Comparison of ENCODE assay signal across 21 cellular contexts in the genomic region with DNA sequence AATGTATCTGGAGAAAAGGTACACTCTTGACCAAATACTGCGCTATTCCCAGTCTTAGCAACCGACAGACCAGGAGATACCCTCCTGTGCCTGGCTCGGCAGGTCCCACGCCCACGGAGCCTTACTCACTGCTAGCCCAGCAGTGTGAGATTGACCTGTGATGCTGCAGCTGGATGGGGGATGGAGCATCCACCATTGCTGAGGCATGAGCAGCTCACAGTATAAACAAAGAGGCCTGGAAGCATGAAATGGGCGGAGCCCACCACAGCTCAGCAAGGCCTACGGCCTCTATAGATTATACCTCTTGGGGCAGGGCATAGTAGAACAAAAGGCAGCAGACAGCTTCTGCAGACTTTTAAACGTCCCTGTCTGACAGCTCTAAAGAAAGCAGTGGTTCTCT.
A peak's percentile ranks its signal among the peaks of the same experiment; 100 is the strongest.
DNase-seq lines count a peak whose midpoint lies in the region; FAIRE-seq and TF ChIP-seq lines count a peak whose summit lies in the region.
"Had no signal": no experiment of that assay in that cellular context is flagged by ENCODE, and none has a peak within 500 bp of the region (broad histone marks: within the 10 kb centered on the region; RNA-seq: fewer than 3 reads in every experiment).

No MANE protein-coding gene starts in this region.

- CTCF ChIA-PET in MCF 10A (lab: Yijun Ruan, JAX) (interaction anchor here (1.2 kb wide), 1 partner anchor 596 kb away, joined by 3 read pairs; no protein-coding TSS in a partner anchor), Caco-2 (lab: Charles Lee) (no interaction called here)

- H3K36me3 Mint-ChIP-seq in MCF 10A (ENCODE audit: insufficient read depth, unreplicated experiment) (no peaks in the 10 kb centered on the region), Caco-2 (ENCODE audit: insufficient read depth, unreplicated experiment) (no peaks in the 10 kb centered on the region)
- no peaks in the 10 kb centered on the region for H3K36me3 Mint-ChIP-seq in activated CD4-positive, alpha-beta T cell treated with anti-CD3 and anti-CD28 coated beads, Interleukin-2, amount 10 ng/mL, durations not matched to agents 24 days and 14 days (ENCODE audit: low read depth)
- H3K36me3 Mint-ChIP-seq: CD4-positive, CD25-positive, alpha-beta regulatory T cell; T-cell had no signal

- H3K27ac Mint-ChIP-seq in MCF 10A (ENCODE audit: low read depth, unreplicated experiment) (no peak overlapping the region), Caco-2 (ENCODE audit: unreplicated experiment) (no peak overlapping the region)
- H3K27ac Mint-ChIP-seq in activated CD4-positive, alpha-beta T cell treated with anti-CD3 and anti-CD28 coated beads, Interleukin-2, amount 10 ng/mL, durations not matched to agents 24 days and 14 days, result no peak overlapping the region
- H3K27ac Mint-ChIP-seq: CD4-positive, CD25-positive, alpha-beta regulatory T cell; T-cell had no signal

- POLR2A ChIA-PET in MCF 10A (lab: Yijun Ruan, JAX), result interaction anchor here (1.2 kb wide), 1 partner anchor 28 kb away, joined by 3 read pairs; no protein-coding TSS in a partner anchor
- POLR2A ChIA-PET in Caco-2 (lab: Charles Lee), result no interaction called here

- DNase-seq in NCI-H748 (lab: John Stamatoyannopoulos, UW; ENCODE audit: unreplicated experiment) (peak; percentile 32), NCI-H748 treated with DMSO at 0.1 percent for 48 hours (lab: John Stamatoyannopoulos, UW) (no peak), amniotic epithelial cell (ENCODE audit: low read depth) (peak; percentile 13), foreskin fibroblast (peak; percentile 3 to 41), MCF 10A (ENCODE audit: unreplicated experiment) (no peak), GM12891 (ENCODE audit: insufficient read length, low spot score) (no peak), Caco-2 (no peak)
- DNase-seq in activated CD4-positive, alpha-beta T cell treated with anti-CD3 and anti-CD28 coated beads, Interleukin-2, amount 10 ng/mL, durations not matched to agents 24 days and 14 days, result no peak
- DNase-seq: AML-193; CD4-positive, CD25-positive, alpha-beta regulatory T cell; DND-41; H7; NCI-H1092 treated with DMSO at 0.1 percent for 48 hours; NCI-H1930; NCI-H2171 treated with DMSO at 0.1 percent for 48 hours; NCI-H524; OCI-M1; T-cell had no signal

- intact Hi-C loops in MCF 10A (cut with micrococcal nuclease), result no loop called here
- intact Hi-C loops in Caco-2 (cut with micrococcal nuclease; ENCODE audit: unreplicated experiment), result no loop called here
- intact Hi-C loops in activated CD4-positive, alpha-beta T cell treated with anti-CD3 and anti-CD28 coated beads, Interleukin-2, amount 10 ng/mL, durations not matched to agents 24 days and 14 days (cut with micrococcal nuclease), result no loop called here

- TF ChIP-seq POLR2A in GM12891 (IDR thresholded peaks at IDR 0.05; ENCODE audit: low read depth, low read length), result no peak

- FAIRE-seq in GM12891 (lab: Jason Lieb, UNC), result no peak
- FAIRE-seq: A204.1, HTR-8/SVneo had no signal

- no peaks in the 10 kb centered on the region for H3K4me1 ChIP-seq in Caco-2
- H3K4me1 ChIP-seq: SJSA1 had no signal

- H3K4me3 ChIP-seq in foreskin fibroblast (ENCODE audit: low read depth in 1 of 2, low read length in 2 of 2) (no peak overlapping the region), Caco-2 (ENCODE audit: low read depth, low read length) (no peak overlapping the region)
- H3K4me3 ChIP-seq: SJSA1 had no signal

- TF ChIP-seq CTCF in foreskin fibroblast (IDR thresholded peaks at IDR 0.05; ENCODE audit: low read depth, low read length) (no peak), MCF 10A (IDR thresholded peaks at IDR 0.05; ENCODE audit: unreplicated experiment) (no peak), Caco-2 (IDR thresholded peaks at IDR 0.05; ENCODE audit: insufficient read depth in 1 of 2, low read depth in 1 of 2, low read length in 1 of 2, severe bottlenecking in 1 of 2, unreplicated experiment in 1 of 2) (no peak)

- H3K9me3 Mint-ChIP-seq in MCF 10A (ENCODE audit: unreplicated experiment) (peaks cover 8% of the 10 kb centered on the region), Caco-2 (ENCODE audit: unreplicated experiment) (peaks cover 9% of the 10 kb centered on the region)
- peaks cover 19% of the 10 kb centered on the region for H3K9me3 Mint-ChIP-seq in activated CD4-positive, alpha-beta T cell treated with anti-CD3 and anti-CD28 coated beads, Interleukin-2, amount 10 ng/mL, durations not matched to agents 24 days and 14 days

- BruUV-seq in MCF 10A (replicated peaks; lab: Mats Ljungman, UMichigan), result no TSS peak
- no TSS peak for BruUV-seq in Caco-2 (replicated peaks; lab: Mats Ljungman, UMichigan)

- H3K4me3 Mint-ChIP-seq in MCF 10A (ENCODE audit: unreplicated experiment) (no peak overlapping the region), Caco-2 (ENCODE audit: unreplicated experiment) (no peak overlapping the region)
- no peak overlapping the region for H3K4me3 Mint-ChIP-seq in activated CD4-positive, alpha-beta T cell treated with anti-CD3 and anti-CD28 coated beads, Interleukin-2, amount 10 ng/mL, durations not matched to agents 24 days and 14 days
- H3K4me3 Mint-ChIP-seq: CD4-positive, CD25-positive, alpha-beta regulatory T cell; T-cell had no signal

- no peaks in the 10 kb centered on the region for H3K27me3 Mint-ChIP-seq in MCF 10A (ENCODE audit: insufficient read depth, unreplicated experiment)
- peaks cover 13% of the 10 kb centered on the region for H3K27me3 Mint-ChIP-seq in Caco-2 (ENCODE audit: insufficient read depth, unreplicated experiment)
- H3K27me3 Mint-ChIP-seq in activated CD4-positive, alpha-beta T cell treated with anti-CD3 and anti-CD28 coated beads, Interleukin-2, amount 10 ng/mL, durations not matched to agents 24 days and 14 days, result peaks cover 36% of the 10 kb centered on the region

- no peaks in the 10 kb centered on the region for H3K27me3 ChIP-seq in Caco-2 (replicated peaks; ENCODE audit: control insufficient read depth, insufficient read depth, low read length)

- H3K4me1 Mint-ChIP-seq in MCF 10A (ENCODE audit: insufficient read depth, unreplicated experiment) (no peaks in the 10 kb centered on the region), Caco-2 (ENCODE audit: low read depth, unreplicated experiment) (no peaks in the 10 kb centered on the region)
- H3K4me1 Mint-ChIP-seq in activated CD4-positive, alpha-beta T cell treated with anti-CD3 and anti-CD28 coated beads, Interleukin-2, amount 10 ng/mL, durations not matched to agents 24 days and 14 days, result peaks cover 4% of the 10 kb centered on the region

- no peaks in the 10 kb centered on the region for H3K36me3 ChIP-seq in Caco-2 (ENCODE audit: control insufficient read depth, insufficient read depth, low read length)
- H3K36me3 ChIP-seq: SJSA1 had no signal

- H3K9me3 ChIP-seq in Caco-2, result no peaks in the 10 kb centered on the region
- H3K9me3 ChIP-seq: SJSA1 had no signal

TF ChIP-seq in GM12891, 5 proteins besides CTCF, POLR2A, EP300 and RAD21:
- TF ChIP-seq TAF1 (IDR thresholded peaks at IDR 0.05; ENCODE audit: low read depth, low read length), result no peak
- TF ChIP-seq POLR2AphosphoS5 (IDR thresholded peaks at IDR 0.05; ENCODE audit: low read depth, low read length), result no peak
- no peak for TF ChIP-seq PAX5 (IDR thresholded peaks at IDR 0.05; ENCODE audit: insufficient read depth, low read length, severe bottlenecking)
- no peak for TF ChIP-seq POU2F2 (IDR thresholded peaks at IDR 0.05; ENCODE audit: low read depth, low read length)
- TF ChIP-seq SPI1 (IDR thresholded peaks at IDR 0.05; ENCODE audit: low read depth, low read length), result no peak

Comparison
In these comparisons a context has a peak if more than half of its experiments do, and no peak if none do; other contexts are left out.
1. DNase-seq: peak in NCI-H748 (single experiment), amniotic epithelial cell (single experiment) and foreskin fibroblast (2 of 2); none in NCI-H748 treated with DMSO at 0.1 percent for 48 hours (single experiment), MCF 10A (single experiment), GM12891 (single experiment), Caco-2 (0 of 2) and activated CD4-positive, alpha-beta T cell treated with anti-CD3 and anti-CD28 coated beads, Interleukin-2, amount 10 ng/mL, durations not matched to agents 24 days and 14 days (single experiment).